17 cellular contexts compared by ENCODE assay signal in genomic region chr1:10173582-10173981, GRCh38. TPM values are rescaled to one million over a fixed set of nuclear protein-coding genes. Genes with fewer than 3 reads are reported as not detected.
A peak's percentile ranks its signal among the peaks of the same experiment; 100 is the strongest.
DNase-seq lines count a peak whose midpoint lies in the region; ATAC-seq and TF ChIP-seq lines count a peak whose summit lies in the region.
"Had no signal": no experiment of that assay in that cellular context is flagged by ENCODE, and none has a peak within 500 bp of the region (broad histone marks: within the 10 kb centered on the region; RNA-seq: fewer than 3 reads in every experiment).

No MANE protein-coding gene starts in this region.

- H3K27me3 Mint-ChIP-seq in activated T-cell treated with anti-CD3 and anti-CD28 coated beads, Interleukin-2, amount 50 U/mL, for 24 hours, result no peaks in the 10 kb centered on the region
- no peaks in the 10 kb centered on the region for H3K27me3 Mint-ChIP-seq in activated T-cell treated with anti-CD3 and anti-CD28 coated beads, Interleukin-2, amount 50 U/mL, for 4 hours (ENCODE audit: low read depth)
- H3K27me3 Mint-ChIP-seq in activated naive CD8-positive, alpha-beta T cell treated with anti-CD3 and anti-CD28 coated beads for 36 hours, result no peaks in the 10 kb centered on the region

- no peak for DNase-seq in activated T-cell treated with anti-CD3 and anti-CD28 coated beads, Interleukin-2, amount 50 U/mL, for 24 hours
- DNase-seq in activated T-cell treated with anti-CD3 and anti-CD28 coated beads, Interleukin-2, amount 50 U/mL, for 4 hours, result no peak
- peak; percentile 37 for DNase-seq in GM13976 (ENCODE audit: low spot score)
- DNase-seq in activated naive CD8-positive, alpha-beta T cell treated with anti-CD3 and anti-CD28 coated beads for 36 hours, result no peak
- DNase-seq in stimulated activated CD8-positive, alpha-beta memory T cell treated with anti-CD3 and anti-CD28 coated beads, Interleukin-4, amount 100 ng/mL, for 48 hours, result peak; percentile 41
- no peak for DNase-seq in foreskin melanocyte
- DNase-seq in NCI-H2081 treated with DMSO at 0.1 percent for 48 hours (lab: John Stamatoyannopoulos, UW), result no peak
- DNase-seq in brain microvascular endothelial cell, result no peak
- DNase-seq: C1 segment of cervical spinal cord, Karpas-422, MM.1S, NCI-H1105, NCI-H187, NCI-H2171, NCI-H510A, SHP77 had no signal

- H3K4me3 Mint-ChIP-seq in activated T-cell treated with anti-CD3 and anti-CD28 coated beads, Interleukin-2, amount 50 U/mL, for 24 hours, result no peak overlapping the region
- no peak overlapping the region for H3K4me3 Mint-ChIP-seq in activated T-cell treated with anti-CD3 and anti-CD28 coated beads, Interleukin-2, amount 50 U/mL, for 4 hours
- H3K4me3 Mint-ChIP-seq in activated naive CD8-positive, alpha-beta T cell treated with anti-CD3 and anti-CD28 coated beads for 36 hours, result no peak overlapping the region

- no peak for TF ChIP-seq CTCF in GM13976 (IDR thresholded peaks at IDR 0.05; ENCODE audit: borderline replicate concordance, control extremely low read depth, extremely low read depth, insufficient read depth, missing control alignments)
- TF ChIP-seq CTCF in brain microvascular endothelial cell (IDR thresholded peaks at IDR 0.05; ENCODE audit: low read depth, low read length, missing control alignments), result no peak

- ATAC-seq in activated T-cell treated with anti-CD3 and anti-CD28 coated beads, Interleukin-2, amount 50 U/mL, for 4 hours, result no peak

- H3K27ac Mint-ChIP-seq in activated T-cell treated with anti-CD3 and anti-CD28 coated beads, Interleukin-2, amount 50 U/mL, for 24 hours, result peak overlapping the region; percentile 11
- peak overlapping the region; percentile 51 for H3K27ac Mint-ChIP-seq in activated naive CD8-positive, alpha-beta T cell treated with anti-CD3 and anti-CD28 coated beads for 36 hours

- peaks cover 24% of the 10 kb centered on the region for H3K36me3 ChIP-seq in brain microvascular endothelial cell (replicated peaks)

- H3K4me3 ChIP-seq in brain microvascular endothelial cell (ENCODE audit: low read depth, low read length), result no peak overlapping the region
- H3K4me3 ChIP-seq: Peyer's patch had no signal

- peaks cover 69% of the 10 kb centered on the region for H3K36me3 Mint-ChIP-seq in activated T-cell treated with anti-CD3 and anti-CD28 coated beads, Interleukin-2, amount 50 U/mL, for 24 hours (ENCODE audit: low read depth)
- peaks cover 38% of the 10 kb centered on the region for H3K36me3 Mint-ChIP-seq in activated T-cell treated with anti-CD3 and anti-CD28 coated beads, Interleukin-2, amount 50 U/mL, for 4 hours (ENCODE audit: insufficient read depth)
- peaks cover 61% of the 10 kb centered on the region for H3K36me3 Mint-ChIP-seq in activated naive CD8-positive, alpha-beta T cell treated with anti-CD3 and anti-CD28 coated beads for 36 hours

- H3K9me3 Mint-ChIP-seq in activated T-cell treated with anti-CD3 and anti-CD28 coated beads, Interleukin-2, amount 50 U/mL, for 24 hours, result peaks cover 3% of the 10 kb centered on the region
- peaks cover 10% of the 10 kb centered on the region for H3K9me3 Mint-ChIP-seq in activated T-cell treated with anti-CD3 and anti-CD28 coated beads, Interleukin-2, amount 50 U/mL, for 4 hours
- peaks cover 10% of the 10 kb centered on the region for H3K9me3 Mint-ChIP-seq in activated naive CD8-positive, alpha-beta T cell treated with anti-CD3 and anti-CD28 coated beads for 36 hours

- peaks cover 41% of the 10 kb centered on the region for H3K4me1 Mint-ChIP-seq in activated T-cell treated with anti-CD3 and anti-CD28 coated beads, Interleukin-2, amount 50 U/mL, for 24 hours (ENCODE audit: low read depth)
- peaks cover 30% of the 10 kb centered on the region for H3K4me1 Mint-ChIP-seq in activated T-cell treated with anti-CD3 and anti-CD28 coated beads, Interleukin-2, amount 50 U/mL, for 4 hours (ENCODE audit: low read depth)
- peaks cover 35% of the 10 kb centered on the region for H3K4me1 Mint-ChIP-seq in activated naive CD8-positive, alpha-beta T cell treated with anti-CD3 and anti-CD28 coated beads for 36 hours

- in situ Hi-C loops in GM13976 (cut with MboI; ENCODE audit: low sequenced_read_pairs, unreplicated experiment) (no loop called here), brain microvascular endothelial cell (cut with HindIII; ENCODE audit: low pct_ligation_motif_present, low sequenced_read_pairs) (no loop called here)

- H3K27ac ChIP-seq in brain microvascular endothelial cell, result no peak overlapping the region
- H3K27ac ChIP-seq: Peyer's patch had no signal

- no peaks in the 10 kb centered on the region for H3K27me3 ChIP-seq in brain microvascular endothelial cell (replicated peaks)
- H3K27me3 ChIP-seq: Peyer's patch had no signal

RNA-seq across cellular contexts. Expression of gene KIF1B, which starts 36.8 kb away (rescaled TPM):
- total RNA-seq in activated T-cell treated with anti-CD3 and anti-CD28 coated beads, Interleukin-2, amount 50 U/mL, for 4 hours, result 10 to 100 TPM; 12.3 to 17.0 (median 16.6) TPM
- total RNA-seq in activated naive CD8-positive, alpha-beta T cell treated with anti-CD3 and anti-CD28 coated beads for 36 hours, result 10 to 100 TPM; 10.0 to 11.2 TPM

Comparison
In these comparisons a context has a peak if more than half of its experiments do, and no peak if none do; other contexts are left out.
1. DNase-seq: peak in GM13976 (single experiment) and stimulated activated CD8-positive, alpha-beta memory T cell treated with anti-CD3 and anti-CD28 coated beads, Interleukin-4, amount 100 ng/mL, for 48 hours (single experiment); none in activated T-cell treated with anti-CD3 and anti-CD28 coated beads, Interleukin-2, amount 50 U/mL, for 24 hours (single experiment), activated T-cell treated with anti-CD3 and anti-CD28 coated beads, Interleukin-2, amount 50 U/mL, for 4 hours (single experiment), activated naive CD8-positive, alpha-beta T cell treated with anti-CD3 and anti-CD28 coated beads for 36 hours (single experiment), foreskin melanocyte (single experiment), NCI-H2081 treated with DMSO at 0.1 percent for 48 hours (single experiment) and brain microvascular endothelial cell (single experiment).